ENCODE assay signal across 8 cellular contexts in the genomic region with DNA sequence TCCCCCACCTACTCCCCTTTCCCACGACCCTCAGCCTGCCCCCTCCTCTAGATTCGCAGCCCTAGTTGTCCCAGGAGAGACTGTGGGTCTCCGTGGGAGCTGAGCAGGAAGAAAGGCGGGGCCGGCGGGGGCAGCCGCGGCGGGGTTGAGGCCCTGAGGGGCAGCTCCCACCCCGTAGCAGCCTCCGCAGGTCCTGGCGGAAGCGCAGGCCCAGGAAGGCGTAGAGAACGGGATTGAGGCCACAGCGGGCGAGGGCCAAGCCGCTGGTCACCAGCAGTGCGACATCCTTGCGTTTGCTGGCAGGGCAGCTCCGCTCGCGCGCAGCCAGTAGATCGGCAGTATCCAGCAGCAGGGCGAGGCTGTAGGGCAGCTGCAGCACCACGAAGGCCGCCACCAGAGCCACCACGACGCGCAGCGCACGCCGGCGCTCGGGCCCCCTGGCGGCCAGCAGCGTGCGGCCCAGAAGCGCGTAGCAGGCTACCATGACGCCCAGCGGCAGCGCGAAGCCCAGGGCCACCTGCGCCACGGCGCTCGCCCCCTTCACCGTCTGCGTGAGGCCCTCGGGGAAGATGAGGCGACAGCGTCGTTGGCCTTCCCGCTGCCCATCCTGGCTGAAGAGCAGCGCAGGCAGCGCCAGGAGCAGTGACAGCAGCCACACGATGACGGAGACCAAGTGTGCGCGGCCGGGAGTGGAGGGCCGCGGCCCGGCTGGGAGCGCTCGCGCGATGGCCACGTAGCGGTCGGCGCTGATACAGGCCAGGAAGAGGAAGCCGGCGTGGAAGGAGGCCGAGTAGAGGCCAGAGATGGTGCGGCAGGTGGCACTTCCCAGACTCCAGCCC. TPM values are rescaled to one million over a fixed set of nuclear protein-coding genes. Genes with fewer than 3 reads are reported as not detected.
A peak's percentile ranks its signal among the peaks of the same experiment; 100 is the strongest.
DNase-seq lines count a peak whose midpoint lies in the region; ATAC-seq and TF ChIP-seq lines count a peak whose summit lies in the region.

No MANE protein-coding gene starts in this region.

- H3K27me3 ChIP-seq in PC-3 (ENCODE audit: low read length) (no peaks in the 10 kb centered on the region), neural cell (ENCODE audit: insufficient read depth, low read depth, low read length) (no peaks in the 10 kb centered on the region), thymus (ENCODE audit: control insufficient read depth, insufficient read depth) (peaks cover 38% of the 10 kb centered on the region)

- H3K4me3 ChIP-seq in PC-3 (ENCODE audit: low read length) (peak overlapping the region; percentile 59), foreskin fibroblast (ENCODE audit: low read depth in 1 of 2, low read length in 2 of 2) (peak overlapping the region; percentile 31 to 37), neural cell (ENCODE audit: low read length) (peak overlapping the region; percentile 78), thymus (ENCODE audit: low read length) (peak overlapping the region; percentile 80)

- POLR2A ChIA-PET in PC-3 (lab: Charles Lee; ENCODE audit: unreplicated experiment): interaction anchor here (0.7 to 1.0 kb wide), 2 partner anchors 13 to 35 kb away, joined by 3 read pairs; no protein-coding TSS in a partner anchor

- no peak for TF ChIP-seq EP300 in neural cell (conservative IDR thresholded peaks at IDR 0.05; ENCODE audit: poor library complexity, severe bottlenecking)

- TF ChIP-seq RAD21 in neural cell (conservative IDR thresholded peaks at IDR 0.05): peak; percentile 64

- no peaks in the 10 kb centered on the region for H3K36me3 ChIP-seq in PC-3 (ENCODE audit: low read depth, low read length)
- no peaks in the 10 kb centered on the region for H3K36me3 ChIP-seq in neural cell (ENCODE audit: insufficient read depth, low read length)
- H3K36me3 ChIP-seq in thymus (ENCODE audit: control insufficient read depth, insufficient read depth): no peaks in the 10 kb centered on the region

- peak overlapping the region; percentile 83 for H2AFZ ChIP-seq in PC-3 (ENCODE audit: low read length)
- H2AFZ ChIP-seq in neural cell (ENCODE audit: low read depth, low read length): no peak overlapping the region

- WGBS in thymus: 7% methylated on average over 78 of the region's 78 CpGs

- H3K27ac ChIP-seq in PC-3 (ENCODE audit: low read length) (peak overlapping the region; percentile 89), neural cell (ENCODE audit: low read length) (peak overlapping the region; percentile 95), thymus (ENCODE audit: low read depth) (peak overlapping the region; percentile 89)

- no peaks in the 10 kb centered on the region for H3K9me3 ChIP-seq in PC-3 (ENCODE audit: low read length)
- no peaks in the 10 kb centered on the region for H3K9me3 ChIP-seq in neural cell (ENCODE audit: low read length)
- H3K9me3 ChIP-seq in thymus (ENCODE audit: control insufficient read depth): peaks cover 2% of the 10 kb centered on the region

- H3K9ac ChIP-seq in PC-3 (ENCODE audit: low read length): peak overlapping the region; percentile 60
- peak overlapping the region; percentile 83 for H3K9ac ChIP-seq in neural cell (ENCODE audit: low read length)

- H4K20me1 ChIP-seq in PC-3 (ENCODE audit: low read length) (0 out of 2 replicates have a peak, but pooled peaks cover 1% of the 10 kb centered on the region), neural cell (ENCODE audit: insufficient read depth) (no peaks in the 10 kb centered on the region)

- intact Hi-C loops in PC-3 (cut with micrococcal nuclease): loop anchor here (2.0 to 5.0 kb wide), 3 partner anchors 55 to 103 kb away; a partner anchor contains a TSS

- peak; percentile 16 for ATAC-seq in PC-3
- no peak for ATAC-seq in HG03025 (IDR thresholded peaks at IDR 0.05; ENCODE audit: low FRiP score, unreplicated experiment)

- TF ChIP-seq CTCF in PC-3 (conservative IDR thresholded peaks at IDR 0.05; ENCODE audit: low read depth, low read length) (peak; percentile 73), foreskin fibroblast (IDR thresholded peaks at IDR 0.05; ENCODE audit: low read depth, low read length) (peak; percentile 77), neural cell (IDR thresholded peaks at IDR 0.05; ENCODE audit: poor library complexity, severe bottlenecking) (peak; percentile 83)

- CTCF ChIA-PET in PC-3 (lab: Charles Lee): interaction anchor here (0.6 to 1.3 kb wide), 4 partner anchors 10 to 102 kb away, joined by 3 to 16 read pairs (median 7); a partner anchor contains a TSS

- BruUV-seq in PC-3 (replicated peaks; lab: Mats Ljungman, UMichigan): no TSS peak

- H3K4me1 ChIP-seq in PC-3 (ENCODE audit: insufficient read depth, low read length): peaks cover 41% of the 10 kb centered on the region
- H3K4me1 ChIP-seq in thymus (ENCODE audit: control insufficient read depth, insufficient read depth, low read length): peaks cover 25% of the 10 kb centered on the region

- H3F3A ChIP-seq in PC-3 (ENCODE audit: low read length, unreplicated experiment) (peaks cover 6% of the 10 kb centered on the region), neural cell (ENCODE audit: insufficient read depth, low read length, poor library complexity, severe bottlenecking) (no peaks in the 10 kb centered on the region)

- peak; percentile 76 for DNase-seq in DMS79 treated with DMSO at 0.1 percent for 48 hours (lab: John Stamatoyannopoulos, UW)
- DNase-seq in HUDEP-2 (lab: John Stamatoyannopoulos, UW; ENCODE audit: unreplicated experiment in 76 of 76): peak in 70 of 76 experiments; percentile 27 to 84 (median 72)
- DNase-seq in PC-3: peak; percentile 70
- DNase-seq in activated gamma-delta T cell treated with anti-CD3 and anti-CD28 coated beads, Interleukin-2, amount 50 U/mL, for 16 hours (ENCODE audit: low read depth): peak; percentile 58
- DNase-seq in foreskin fibroblast: peak; percentile 80 to 92

- no peaks in the 10 kb centered on the region for H3K9me2 ChIP-seq in PC-3 (replicated peaks; ENCODE audit: low read length)
- H3K9me2 ChIP-seq in neural cell (ENCODE audit: insufficient read depth, low read length): no peaks in the 10 kb centered on the region

- H3K4me2 ChIP-seq in PC-3 (ENCODE audit: low read length) (peak overlapping the region; percentile 96), neural cell (ENCODE audit: low read length) (no peak overlapping the region)

- H3K79me2 ChIP-seq in PC-3 (ENCODE audit: low read length) (peaks cover 20% of the 10 kb centered on the region), neural cell (replicated peaks; ENCODE audit: insufficient read depth, low read length) (peaks cover 12% of the 10 kb centered on the region)

TF ChIP-seq in neural cell, 6 proteins besides CTCF, POLR2A, EP300 and RAD21:
- no peak for TF ChIP-seq TAF1 (IDR thresholded peaks at IDR 0.05; ENCODE audit: low read depth)
- TF ChIP-seq, protein P1, sequence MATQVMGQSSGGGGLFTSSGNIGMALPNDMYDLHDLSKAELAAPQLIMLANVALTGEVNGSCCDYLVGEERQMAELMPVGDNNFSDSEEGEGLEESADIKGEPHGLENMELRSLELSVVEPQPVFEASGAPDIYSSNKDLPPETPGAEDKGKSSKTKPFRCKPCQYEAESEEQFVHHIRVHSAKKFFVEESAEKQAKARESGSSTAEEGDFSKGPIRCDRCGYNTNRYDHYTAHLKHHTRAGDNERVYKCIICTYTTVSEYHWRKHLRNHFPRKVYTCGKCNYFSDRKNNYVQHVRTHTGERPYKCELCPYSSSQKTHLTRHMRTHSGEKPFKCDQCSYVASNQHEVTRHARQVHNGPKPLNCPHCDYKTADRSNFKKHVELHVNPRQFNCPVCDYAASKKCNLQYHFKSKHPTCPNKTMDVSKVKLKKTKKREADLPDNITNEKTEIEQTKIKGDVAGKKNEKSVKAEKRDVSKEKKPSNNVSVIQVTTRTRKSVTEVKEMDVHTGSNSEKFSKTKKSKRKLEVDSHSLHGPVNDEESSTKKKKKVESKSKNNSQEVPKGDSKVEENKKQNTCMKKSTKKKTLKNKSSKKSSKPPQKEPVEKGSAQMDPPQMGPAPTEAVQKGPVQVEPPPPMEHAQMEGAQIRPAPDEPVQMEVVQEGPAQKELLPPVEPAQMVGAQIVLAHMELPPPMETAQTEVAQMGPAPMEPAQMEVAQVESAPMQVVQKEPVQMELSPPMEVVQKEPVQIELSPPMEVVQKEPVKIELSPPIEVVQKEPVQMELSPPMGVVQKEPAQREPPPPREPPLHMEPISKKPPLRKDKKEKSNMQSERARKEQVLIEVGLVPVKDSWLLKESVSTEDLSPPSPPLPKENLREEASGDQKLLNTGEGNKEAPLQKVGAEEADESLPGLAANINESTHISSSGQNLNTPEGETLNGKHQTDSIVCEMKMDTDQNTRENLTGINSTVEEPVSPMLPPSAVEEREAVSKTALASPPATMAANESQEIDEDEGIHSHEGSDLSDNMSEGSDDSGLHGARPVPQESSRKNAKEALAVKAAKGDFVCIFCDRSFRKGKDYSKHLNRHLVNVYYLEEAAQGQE (IDR thresholded peaks at IDR 0.05; ENCODE audit: borderline replicate concordance): no peak
- peak; percentile 43 for TF ChIP-seq MXI1 (conservative IDR thresholded peaks at IDR 0.05; ENCODE audit: poor library complexity, severe bottlenecking)
- TF ChIP-seq POLR2AphosphoS5 (IDR thresholded peaks at IDR 0.05): peak; percentile 25
- TF ChIP-seq EZH2 (IDR thresholded peaks at IDR 0.05; ENCODE audit: borderline replicate concordance, insufficient read depth, low read length, poor library complexity, severe bottlenecking): no peak
- TF ChIP-seq SMC3 (conservative IDR thresholded peaks at IDR 0.05; ENCODE audit: poor library complexity): peak; percentile 78

RNA-seq across cellular contexts. Expression of a gene that starts 1.9 kb away (rescaled TPM):
- 0.58 TPM in 1 of 2 replicates, not detected in the other for total RNA-seq in PC-3 (2014; rRNA removed)
- 3.1 and 5.1 TPM in 2 replicates for polyA plus RNA-seq in neural cell
- polyA minus RNA-seq in neural cell: 1.9 and 2.7 TPM in 2 replicates
- 1.2 TPM for polyA plus RNA-seq in thymus

RNA-seq across cellular contexts. Expression of a gene that starts 2.6 kb away (rescaled TPM):
- total RNA-seq in PC-3 (2014; rRNA removed): 4.6 and 6.6 TPM in 2 replicates
- polyA plus RNA-seq in neural cell (21.9 and 23.9 TPM in 2 replicates), thymus (2.1 TPM)
- 29.0 and 32.8 TPM in 2 replicates for polyA minus RNA-seq in neural cell

RNA-seq across cellular contexts. Expression of a gene that starts 2.9 kb away (rescaled TPM):
- total RNA-seq in PC-3 (2014; rRNA removed): 20.1 and 27.8 TPM in 2 replicates
- 18.4 and 20.2 TPM in 2 replicates for polyA plus RNA-seq in neural cell
- 14.1 and 19.0 TPM in 2 replicates for polyA minus RNA-seq in neural cell
- polyA plus RNA-seq in thymus: 20.3 TPM

RNA-seq across cellular contexts. Expression of a gene that starts 20.6 kb away (rescaled TPM):
- total RNA-seq in PC-3 (2014; rRNA removed): 6.0 and 7.1 TPM in 2 replicates
- 24.9 and 28.9 TPM in 2 replicates for polyA plus RNA-seq in neural cell
- polyA minus RNA-seq in neural cell: 14.6 and 16.1 TPM in 2 replicates
- polyA plus RNA-seq in thymus: 11.3 TPM
